In genomic region chr19:7522072-7522922, GRCh38 we compare ENCODE assay signal across 1 cellular context.
TF ChIP-seq lines count a peak whose summit lies in the region.

Gene MCOLN1, plus strand, starts transcription at chr19:7522624. Its CDS starts 127 bp downstream, at chr19:7522751.

TF ChIP-seq in HepG2, 621 proteins besides CTCF, POLR2A, EP300 and RAD21 (continued from another document and continues in another):
- TF ChIP-seq RERE (CRISPR knock-in tag; IDR thresholded peaks at IDR 0.05; ENCODE audit: low read depth) (0 out of 2 replicates have a peak, but pooled peaks have one; percentile 26), NR2C2 (CRISPR knock-in tag; IDR thresholded peaks at IDR 0.05; ENCODE audit: borderline replicate concordance) (peak; percentile 87), ZNF275 (CRISPR knock-in tag; IDR thresholded peaks at IDR 0.05; ENCODE audit: borderline replicate concordance) (peak; percentile 71; the same call in 1 of the 2 replicates), KLF15 (CRISPR knock-in tag; IDR thresholded peaks at IDR 0.05; ENCODE audit: borderline replicate concordance) (peak; percentile 23; the same call in 1 of the 2 replicates), CSRNP1 (CRISPR knock-in tag; IDR thresholded peaks at IDR 0.05) (peak; percentile 68; the same call in 1 of the 2 replicates), ISL2 (CRISPR knock-in tag; IDR thresholded peaks at IDR 0.05) (peak; percentile 70), ZKSCAN1 (IDR thresholded peaks at IDR 0.05; ENCODE audit: low read length) (peak; percentile 32; the same call in 1 of the 2 replicates), ZBTB2 (CRISPR knock-in tag; IDR thresholded peaks at IDR 0.05; ENCODE audit: low read depth) (peak; percentile 71; the same call in 1 of the 2 replicates), DNMT3B (CRISPR knock-in tag; conservative IDR thresholded peaks at IDR 0.05) (peak; percentile 79; the same call in 1 of the 2 replicates), NPAS2 (CRISPR knock-in tag; IDR thresholded peaks at IDR 0.05; ENCODE audit: borderline replicate concordance) (no peak), KIAA2018 (CRISPR knock-in tag; IDR thresholded peaks at IDR 0.05; ENCODE audit: borderline replicate concordance) (no peak), NCOA5 (CRISPR knock-in tag; IDR thresholded peaks at IDR 0.05) (no peak), KDM2A (CRISPR knock-in tag; IDR thresholded peaks at IDR 0.05; ENCODE audit: borderline replicate concordance, low read depth) (peak; percentile 98), HOXA3 (CRISPR knock-in tag; IDR thresholded peaks at IDR 0.05) (peak; percentile 91; the same call in 1 of the 2 replicates), ELF3 (CRISPR knock-in tag; IDR thresholded peaks at IDR 0.05) (peak; percentile 78), ATF2 (CRISPR knock-in tag; IDR thresholded peaks at IDR 0.05) (peak; percentile 77; the same call in 1 of the 2 replicates), GLMP (CRISPR knock-in tag; IDR thresholded peaks at IDR 0.05; ENCODE audit: borderline replicate concordance) (no peak), CCDC6 (CRISPR knock-in tag; IDR thresholded peaks at IDR 0.05) (peak; percentile 29; the same call in 1 of the 2 replicates), ZNF776 (CRISPR knock-in tag; IDR thresholded peaks at IDR 0.05) (peak; percentile 76), MIER3 (CRISPR knock-in tag; IDR thresholded peaks at IDR 0.05; ENCODE audit: borderline replicate concordance) (peak; percentile 90; the same call in 1 of the 2 replicates), ZZZ3 (CRISPR knock-in tag; IDR thresholded peaks at IDR 0.05; ENCODE audit: borderline replicate concordance) (peak; percentile 94), ZNF547 (CRISPR knock-in tag; IDR thresholded peaks at IDR 0.05) (no peak), ATF6 (CRISPR knock-in tag; conservative IDR thresholded peaks at IDR 0.05) (peak; percentile 48; the same call in 1 of the 2 replicates), MED8 (CRISPR knock-in tag; IDR thresholded peaks at IDR 0.05; ENCODE audit: insufficient replicate concordance) (no peak), SRSF4 (IDR thresholded peaks at IDR 0.05; ENCODE audit: low read depth, low read length, poor library complexity, severe bottlenecking) (no peak)
- TF ChIP-seq, protein P1, sequence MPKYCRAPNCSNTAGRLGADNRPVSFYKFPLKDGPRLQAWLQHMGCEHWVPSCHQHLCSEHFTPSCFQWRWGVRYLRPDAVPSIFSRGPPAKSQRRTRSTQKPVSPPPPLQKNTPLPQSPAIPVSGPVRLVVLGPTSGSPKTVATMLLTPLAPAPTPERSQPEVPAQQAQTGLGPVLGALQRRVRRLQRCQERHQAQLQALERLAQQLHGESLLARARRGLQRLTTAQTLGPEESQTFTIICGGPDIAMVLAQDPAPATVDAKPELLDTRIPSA (CRISPR knock-in tag; IDR thresholded peaks at IDR 0.05; ENCODE audit: borderline replicate concordance): no peak
- TF ChIP-seq, protein P2, sequence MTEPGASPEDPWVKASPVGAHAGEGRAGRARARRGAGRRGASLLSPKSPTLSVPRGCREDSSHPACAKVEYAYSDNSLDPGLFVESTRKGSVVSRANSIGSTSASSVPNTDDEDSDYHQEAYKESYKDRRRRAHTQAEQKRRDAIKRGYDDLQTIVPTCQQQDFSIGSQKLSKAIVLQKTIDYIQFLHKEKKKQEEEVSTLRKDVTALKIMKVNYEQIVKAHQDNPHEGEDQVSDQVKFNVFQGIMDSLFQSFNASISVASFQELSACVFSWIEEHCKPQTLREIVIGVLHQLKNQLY (CRISPR knock-in tag; IDR thresholded peaks at IDR 0.05): peak; percentile 79; the same call in 1 of the 2 replicates
